Comparison of ENCODE assay signal across 20 cellular contexts in the genomic region with DNA sequence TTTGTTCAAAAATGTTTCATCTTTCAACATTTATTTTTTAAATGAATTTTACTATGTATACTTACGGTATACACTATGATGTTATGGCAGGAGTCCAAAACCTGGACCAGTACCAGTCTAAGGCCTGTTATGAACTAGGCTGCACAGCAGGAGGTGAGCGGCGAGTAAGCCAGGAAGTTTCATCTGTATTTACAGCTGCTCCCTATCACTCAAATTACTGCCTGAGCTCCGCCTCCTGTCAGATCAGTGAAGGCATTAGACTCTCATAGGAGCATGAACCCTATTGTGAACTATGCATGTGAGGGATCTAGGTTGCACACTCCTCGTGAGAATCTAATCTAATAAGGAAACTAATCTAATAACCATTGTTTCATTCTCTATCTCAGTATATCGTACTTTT.
A peak's percentile ranks its signal among the peaks of the same experiment; 100 is the strongest.
DNase-seq lines count a peak whose midpoint lies in the region; ATAC-seq lines count a peak whose summit lies in the region.
"Had no signal": no experiment of that assay in that cellular context is flagged by ENCODE, and none has a peak within 500 bp of the region (broad histone marks: within the 10 kb centered on the region; RNA-seq: fewer than 3 reads in every experiment).

No MANE protein-coding gene starts in this region.

- ATAC-seq in GM19455 (IDR thresholded peaks at IDR 0.05; ENCODE audit: unreplicated experiment), result no peak

- DNase-seq in NCI-H748 (lab: John Stamatoyannopoulos, UW; ENCODE audit: unreplicated experiment) (peak; percentile 11), NCI-H748 treated with DMSO at 0.1 percent for 48 hours (lab: John Stamatoyannopoulos, UW) (no peak), HT1080 (ENCODE audit: low read depth) (peak; percentile 10), SK-N-DZ (ENCODE audit: low spot score) (peak; percentile 76), retina (peak; percentile 28)
- no peak for DNase-seq in stimulated activated CD4-positive, alpha-beta T cell treated with anti-CD3 and anti-CD28 coated beads, Interleukin-4, amount 100 ng/mL, for 24 hours
- DNase-seq: ACHN; Caco-2; CD4-positive, alpha-beta T cell; DMS153; EL; GF-D8; MV-4-11; NCI-H1105 treated with DMSO at 0.1 percent for 48 hours; NCI-H1694 treated with DMSO at 0.1 percent for 48 hours; NCI-H2081 treated with DMSO at 0.1 percent for 48 hours; NCI-H2227 treated with DMSO at 0.1 percent for 48 hours; NCI-H510A treated with DMSO at 0.1 percent for 48 hours; NK-92 treated with Interleukin-12 subunit alpha and Interleukin-12 subunit beta, amount 100 ng/mL, for 24 hours had no signal

Comparison
In these comparisons a context has a peak if more than half of its experiments do, and no peak if none do; other contexts are left out.
1. DNase-seq: peak in NCI-H748 (single experiment), HT1080 (single experiment), SK-N-DZ (single experiment) and retina (single experiment); none in NCI-H748 treated with DMSO at 0.1 percent for 48 hours (single experiment) and stimulated activated CD4-positive, alpha-beta T cell treated with anti-CD3 and anti-CD28 coated beads, Interleukin-4, amount 100 ng/mL, for 24 hours (single experiment).